9 cellular contexts compared by ENCODE assay signal in the genomic region with DNA sequence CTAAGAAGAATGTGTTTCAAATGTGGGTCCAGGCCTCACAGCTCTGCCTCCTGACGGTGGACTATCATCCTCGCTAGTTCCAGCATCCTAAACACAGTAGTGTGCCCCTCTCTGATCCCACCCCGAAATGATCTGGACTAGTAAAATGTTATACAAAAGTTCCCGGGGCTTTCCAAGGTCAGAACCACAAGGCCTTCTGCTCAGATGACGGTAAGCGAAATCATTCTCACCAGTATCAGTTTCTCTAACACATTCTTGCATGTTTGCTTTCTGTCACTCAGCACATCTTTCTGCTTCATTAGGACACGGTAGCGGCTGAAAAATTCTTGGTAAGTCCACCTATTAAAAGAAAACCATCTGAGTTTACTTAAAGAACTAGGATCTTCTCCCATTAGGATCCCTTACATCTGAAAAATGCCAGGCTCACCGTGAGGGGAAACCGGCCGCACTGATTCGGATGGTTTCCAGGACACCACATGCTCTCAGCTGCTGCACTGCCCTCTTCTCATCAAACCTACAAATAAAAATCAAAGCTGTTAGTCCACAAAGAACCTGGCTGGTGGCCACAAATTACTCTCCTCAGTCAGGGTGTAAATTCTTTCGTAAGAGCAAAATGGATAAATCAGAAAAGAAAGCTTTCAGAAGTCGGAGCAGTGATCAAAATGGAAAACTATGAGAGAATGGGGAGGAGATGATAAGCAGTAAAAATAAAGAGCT.
DNase-seq lines count a peak whose midpoint lies in the region; ATAC-seq and TF ChIP-seq lines count a peak whose summit lies in the region.
"Had no signal": no experiment of that assay in that cellular context is flagged by ENCODE, and none has a peak within 500 bp of the region (broad histone marks: within the 10 kb centered on the region; RNA-seq: fewer than 3 reads in every experiment).

No MANE protein-coding gene starts in this region.

- ATAC-seq in GM21423 (IDR thresholded peaks at IDR 0.05; ENCODE audit: unreplicated experiment) (peak; percentile 58), HG03280 (IDR thresholded peaks at IDR 0.05; ENCODE audit: unreplicated experiment) (peak; percentile 70)
- ATAC-seq: T-cell had no signal

- H3K27ac ChIP-seq in osteoblast (ENCODE audit: low read depth, low read length) (no peak overlapping the region), stomach (peak overlapping the region in 1 of 5 donors; percentile 17)

- no peak for TF ChIP-seq POLR2A in stomach (IDR thresholded peaks at IDR 0.05)

- H3K36me3 ChIP-seq in osteoblast (ENCODE audit: insufficient read depth, low read length) = peaks cover 12% of the 10 kb centered on the region
- H3K36me3 ChIP-seq in stomach = peaks cover 32 to 96% (median 81%) of the 10 kb centered on the region in 4 donors

- H4K20me1 ChIP-seq in osteoblast (ENCODE audit: insufficient read depth, low read length) = no peaks in the 10 kb centered on the region

- intact Hi-C loops in stomach (cut with DNase I; ENCODE audit: low total_unique reads) = no loop called here

- H3K4me3 ChIP-seq in osteoblast (ENCODE audit: insufficient read depth, low read length) (no peak overlapping the region), stomach (no peak overlapping the region)

- WGBS in stomach, 5 donors = 82 to 88% (median 84%) methylated on average over 14 of the region's 14 CpGs

- H3K9me3 ChIP-seq in osteoblast (ENCODE audit: low read depth, low read length) = no peaks in the 10 kb centered on the region
- peaks cover 0 to 6% (median 0%) of the 10 kb centered on the region in 4 donors for H3K9me3 ChIP-seq in stomach

- H3K27me3 ChIP-seq in osteoblast (ENCODE audit: insufficient read depth, low read length) (no peaks in the 10 kb centered on the region), stomach (no peaks in the 10 kb centered on the region)

- no peaks in the 10 kb centered on the region for H3K79me2 ChIP-seq in osteoblast (ENCODE audit: insufficient read depth, low read length)

- no peak for TF ChIP-seq CTCF in osteoblast (IDR thresholded peaks at IDR 0.05; ENCODE audit: extremely low read depth, low read depth, low read length)
- TF ChIP-seq CTCF in stomach (IDR thresholded peaks at IDR 0.05) = no peak

- no peak overlapping the region for H2AFZ ChIP-seq in osteoblast (ENCODE audit: low read length)

- no peak overlapping the region for H3K4me2 ChIP-seq in osteoblast (ENCODE audit: insufficient read depth, low read length)

- H3K4me1 ChIP-seq in osteoblast (ENCODE audit: insufficient read depth, low read length) = peaks cover 4% of the 10 kb centered on the region
- no peaks in the 10 kb centered on the region for H3K4me1 ChIP-seq in stomach

- TF ChIP-seq EP300 in stomach (IDR thresholded peaks at IDR 0.05) = no peak

- DNase-seq in activated CD4-positive, alpha-beta T cell treated with anti-CD3 and anti-CD28 coated beads for 48 hours = peak; percentile 5
- no peak for DNase-seq in activated CD4-positive, alpha-beta T cell treated with anti-CD3 and anti-CD28 coated beads, Interleukin-2, amount 50 U/mL, for 1 hour
- DNase-seq in osteoblast (ENCODE audit: insufficient read length, low spot score, missing footprints) = peak; percentile 42
- DNase-seq in activated gamma-delta T cell (lab: John Stamatoyannopoulos, UW) = no peak
- DNase-seq in stomach = no peak
- DNase-seq in NCI-H1694 treated with DMSO at 0.1 percent for 48 hours (lab: John Stamatoyannopoulos, UW) = no peak
- DNase-seq: T-cell had no signal

Comparison
In these comparisons a context has a peak if more than half of its experiments do, and no peak if none do; other contexts are left out.
1. DNase-seq: peak in activated CD4-positive, alpha-beta T cell treated with anti-CD3 and anti-CD28 coated beads for 48 hours (single experiment) and osteoblast (single experiment); none in activated CD4-positive, alpha-beta T cell treated with anti-CD3 and anti-CD28 coated beads, Interleukin-2, amount 50 U/mL, for 1 hour (single experiment), activated gamma-delta T cell (single experiment), stomach (single experiment) and NCI-H1694 treated with DMSO at 0.1 percent for 48 hours (single experiment).